1 cellular context compared by ENCODE assay signal in genomic region chr7:26348234-26348851, GRCh38.
A peak's percentile ranks its signal among the peaks of the same experiment; 100 is the strongest.
TF ChIP-seq lines count a peak whose summit lies in the region.

No MANE protein-coding gene starts in this region.

TF ChIP-seq in HepG2, 621 proteins besides CTCF, POLR2A, EP300 and RAD21 (continued from another document and continues in another):
- TF ChIP-seq PAXIP1 (CRISPR knock-in tag; conservative IDR thresholded peaks at IDR 0.05) (peak; percentile 77), POGK (CRISPR knock-in tag; conservative IDR thresholded peaks at IDR 0.05) (no peak), SP5 (CRISPR knock-in tag; IDR thresholded peaks at IDR 0.05; ENCODE audit: borderline replicate concordance, low read depth) (0 out of 2 replicates have a peak, but pooled peaks have one; percentile 21), PHF21A (CRISPR knock-in tag; IDR thresholded peaks at IDR 0.05) (peak; percentile 75; the same call in 1 of the 2 replicates), SOX5 (CRISPR knock-in tag; IDR thresholded peaks at IDR 0.05; ENCODE audit: borderline replicate concordance) (0 out of 2 replicates have a peak, but pooled peaks have one; percentile 8), NCOR1 (IDR thresholded peaks at IDR 0.05; ENCODE audit: borderline replicate concordance, low read length) (peak; percentile 31; the same call in 1 of the 2 replicates), HMG20A (CRISPR knock-in tag; IDR thresholded peaks at IDR 0.05; ENCODE audit: borderline replicate concordance) (0 out of 2 replicates have a peak, but pooled peaks have one; percentile 33), ZNF878 (CRISPR knock-in tag; IDR thresholded peaks at IDR 0.05) (0 out of 2 replicates have a peak, but pooled peaks have one; percentile 39), ZSCAN21 (CRISPR knock-in tag; IDR thresholded peaks at IDR 0.05; ENCODE audit: borderline replicate concordance) (peak; percentile 69), ESRRA (CRISPR knock-in tag; IDR thresholded peaks at IDR 0.05; ENCODE audit: low read depth) (peak; percentile 67), ZNF629 (CRISPR knock-in tag; conservative IDR thresholded peaks at IDR 0.05) (0 out of 2 replicates have a peak, but pooled peaks have one; percentile 18), HMG20B (CRISPR knock-in tag; conservative IDR thresholded peaks at IDR 0.05) (0 out of 2 replicates have a peak, but pooled peaks have one; percentile 13), POGZ (CRISPR knock-in tag; IDR thresholded peaks at IDR 0.05) (peak; percentile 54), KDM5B (CRISPR knock-in tag; IDR thresholded peaks at IDR 0.05; ENCODE audit: borderline replicate concordance) (0 out of 2 replicates have a peak, but pooled peaks have one; percentile 29), FOXJ3 (CRISPR knock-in tag; IDR thresholded peaks at IDR 0.05; ENCODE audit: borderline replicate concordance) (peak; percentile 66; the same call in 1 of the 2 replicates), ZSCAN9 (CRISPR knock-in tag; IDR thresholded peaks at IDR 0.05; ENCODE audit: borderline replicate concordance) (no peak), KDM6A (CRISPR knock-in tag; IDR thresholded peaks at IDR 0.05; ENCODE audit: low read depth) (peak; percentile 28; the same call in 1 of the 2 replicates), ZSCAN25 (CRISPR knock-in tag; IDR thresholded peaks at IDR 0.05) (peak; percentile 52; the same call in 1 of the 2 replicates), ATAD3A (CRISPR knock-in tag; IDR thresholded peaks at IDR 0.05) (no peak), NCOA2 (CRISPR knock-in tag; IDR thresholded peaks at IDR 0.05) (peak; percentile 73), SP2 (CRISPR knock-in tag; IDR thresholded peaks at IDR 0.05) (no peak), ZNF772 (CRISPR knock-in tag; IDR thresholded peaks at IDR 0.05) (0 out of 2 replicates have a peak, but pooled peaks have one; percentile 50), ZSCAN31 (CRISPR knock-in tag; IDR thresholded peaks at IDR 0.05; ENCODE audit: low read depth) (peak; percentile 25; the same call in 1 of the 2 replicates), HDAC2 (CRISPR knock-in tag; IDR thresholded peaks at IDR 0.05) (0 out of 2 replicates have a peak, but pooled peaks have one; percentile 12), CBX5 (CRISPR knock-in tag; IDR thresholded peaks at IDR 0.05; ENCODE audit: borderline replicate concordance) (0 out of 2 replicates have a peak, but pooled peaks have one; percentile 20), GPN1 (CRISPR knock-in tag; IDR thresholded peaks at IDR 0.05; ENCODE audit: borderline replicate concordance) (no peak), ZNF839 (CRISPR knock-in tag; IDR thresholded peaks at IDR 0.05; ENCODE audit: borderline replicate concordance) (no peak), ZNF574 (CRISPR knock-in tag; IDR thresholded peaks at IDR 0.05) (peak; percentile 70), HOXA3 (CRISPR knock-in tag; IDR thresholded peaks at IDR 0.05) (peak; percentile 60), DMTF1 (CRISPR knock-in tag; IDR thresholded peaks at IDR 0.05) (no peak), ZFP41 (CRISPR knock-in tag; IDR thresholded peaks at IDR 0.05; ENCODE audit: borderline replicate concordance) (no peak), ZNF709 (CRISPR knock-in tag; IDR thresholded peaks at IDR 0.05) (peak; percentile 84; the same call in 1 of the 2 replicates), ZNF749 (CRISPR knock-in tag; IDR thresholded peaks at IDR 0.05; ENCODE audit: borderline replicate concordance) (peak; percentile 64; the same call in 1 of the 2 replicates)
- TF ChIP-seq, protein P1, sequence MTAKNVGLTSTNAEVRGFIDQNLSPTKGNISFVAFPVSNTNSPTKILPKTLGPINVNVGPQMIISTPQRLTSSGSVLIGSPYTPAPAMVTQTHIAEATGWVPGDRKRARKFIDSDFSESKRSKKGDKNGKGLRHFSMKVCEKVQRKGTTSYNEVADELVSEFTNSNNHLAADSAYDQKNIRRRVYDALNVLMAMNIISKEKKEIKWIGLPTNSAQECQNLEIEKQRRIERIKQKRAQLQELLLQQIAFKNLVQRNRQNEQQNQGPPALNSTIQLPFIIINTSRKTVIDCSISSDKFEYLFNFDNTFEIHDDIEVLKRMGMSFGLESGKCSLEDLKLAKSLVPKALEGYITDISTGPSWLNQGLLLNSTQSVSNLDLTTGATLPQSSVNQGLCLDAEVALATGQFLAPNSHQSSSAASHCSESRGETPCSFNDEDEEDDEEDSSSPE (CRISPR knock-in tag; IDR thresholded peaks at IDR 0.05) = peak; percentile 71
- TF ChIP-seq, protein P2, sequence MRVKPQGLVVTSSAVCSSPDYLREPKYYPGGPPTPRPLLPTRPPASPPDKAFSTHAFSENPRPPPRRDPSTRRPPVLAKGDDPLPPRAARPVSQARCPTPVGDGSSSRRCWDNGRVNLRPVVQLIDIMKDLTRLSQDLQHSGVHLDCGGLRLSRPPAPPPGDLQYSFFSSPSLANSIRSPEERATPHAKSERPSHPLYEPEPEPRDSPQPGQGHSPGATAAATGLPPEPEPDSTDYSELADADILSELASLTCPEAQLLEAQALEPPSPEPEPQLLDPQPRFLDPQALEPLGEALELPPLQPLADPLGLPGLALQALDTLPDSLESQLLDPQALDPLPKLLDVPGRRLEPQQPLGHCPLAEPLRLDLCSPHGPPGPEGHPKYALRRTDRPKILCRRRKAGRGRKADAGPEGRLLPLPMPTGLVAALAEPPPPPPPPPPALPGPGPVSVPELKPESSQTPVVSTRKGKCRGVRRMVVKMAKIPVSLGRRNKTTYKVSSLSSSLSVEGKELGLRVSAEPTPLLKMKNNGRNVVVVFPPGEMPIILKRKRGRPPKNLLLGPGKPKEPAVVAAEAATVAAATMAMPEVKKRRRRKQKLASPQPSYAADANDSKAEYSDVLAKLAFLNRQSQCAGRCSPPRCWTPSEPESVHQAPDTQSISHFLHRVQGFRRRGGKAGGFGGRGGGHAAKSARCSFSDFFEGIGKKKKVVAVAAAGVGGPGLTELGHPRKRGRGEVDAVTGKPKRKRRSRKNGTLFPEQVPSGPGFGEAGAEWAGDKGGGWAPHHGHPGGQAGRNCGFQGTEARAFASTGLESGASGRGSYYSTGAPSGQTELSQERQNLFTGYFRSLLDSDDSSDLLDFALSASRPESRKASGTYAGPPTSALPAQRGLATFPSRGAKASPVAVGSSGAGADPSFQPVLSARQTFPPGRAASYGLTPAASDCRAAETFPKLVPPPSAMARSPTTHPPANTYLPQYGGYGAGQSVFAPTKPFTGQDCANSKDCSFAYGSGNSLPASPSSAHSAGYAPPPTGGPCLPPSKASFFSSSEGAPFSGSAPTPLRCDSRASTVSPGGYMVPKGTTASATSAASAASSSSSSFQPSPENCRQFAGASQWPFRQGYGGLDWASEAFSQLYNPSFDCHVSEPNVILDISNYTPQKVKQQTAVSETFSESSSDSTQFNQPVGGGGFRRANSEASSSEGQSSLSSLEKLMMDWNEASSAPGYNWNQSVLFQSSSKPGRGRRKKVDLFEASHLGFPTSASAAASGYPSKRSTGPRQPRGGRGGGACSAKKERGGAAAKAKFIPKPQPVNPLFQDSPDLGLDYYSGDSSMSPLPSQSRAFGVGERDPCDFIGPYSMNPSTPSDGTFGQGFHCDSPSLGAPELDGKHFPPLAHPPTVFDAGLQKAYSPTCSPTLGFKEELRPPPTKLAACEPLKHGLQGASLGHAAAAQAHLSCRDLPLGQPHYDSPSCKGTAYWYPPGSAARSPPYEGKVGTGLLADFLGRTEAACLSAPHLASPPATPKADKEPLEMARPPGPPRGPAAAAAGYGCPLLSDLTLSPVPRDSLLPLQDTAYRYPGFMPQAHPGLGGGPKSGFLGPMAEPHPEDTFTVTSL (CRISPR knock-in tag; IDR thresholded peaks at IDR 0.05; ENCODE audit: borderline replicate concordance) = peak; percentile 84
- TF ChIP-seq, protein P3, sequence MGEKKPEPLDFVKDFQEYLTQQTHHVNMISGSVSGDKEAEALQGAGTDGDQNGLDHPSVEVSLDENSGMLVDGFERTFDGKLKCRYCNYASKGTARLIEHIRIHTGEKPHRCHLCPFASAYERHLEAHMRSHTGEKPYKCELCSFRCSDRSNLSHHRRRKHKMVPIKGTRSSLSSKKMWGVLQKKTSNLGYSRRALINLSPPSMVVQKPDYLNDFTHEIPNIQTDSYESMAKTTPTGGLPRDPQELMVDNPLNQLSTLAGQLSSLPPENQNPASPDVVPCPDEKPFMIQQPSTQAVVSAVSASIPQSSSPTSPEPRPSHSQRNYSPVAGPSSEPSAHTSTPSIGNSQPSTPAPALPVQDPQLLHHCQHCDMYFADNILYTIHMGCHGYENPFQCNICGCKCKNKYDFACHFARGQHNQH (CRISPR knock-in tag; IDR thresholded peaks at IDR 0.05) = peak; percentile 69
- TF ChIP-seq, protein P4, sequence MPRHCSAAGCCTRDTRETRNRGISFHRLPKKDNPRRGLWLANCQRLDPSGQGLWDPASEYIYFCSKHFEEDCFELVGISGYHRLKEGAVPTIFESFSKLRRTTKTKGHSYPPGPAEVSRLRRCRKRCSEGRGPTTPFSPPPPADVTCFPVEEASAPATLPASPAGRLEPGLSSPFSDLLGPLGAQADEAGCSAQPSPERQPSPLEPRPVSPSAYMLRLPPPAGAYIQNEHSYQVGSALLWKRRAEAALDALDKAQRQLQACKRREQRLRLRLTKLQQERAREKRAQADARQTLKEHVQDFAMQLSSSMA (CRISPR knock-in tag; IDR thresholded peaks at IDR 0.05) = 0 out of 2 replicates have a peak, but pooled peaks have one; percentile 25
